ENCODE assay signal across 27 cellular contexts in the genomic region with DNA sequence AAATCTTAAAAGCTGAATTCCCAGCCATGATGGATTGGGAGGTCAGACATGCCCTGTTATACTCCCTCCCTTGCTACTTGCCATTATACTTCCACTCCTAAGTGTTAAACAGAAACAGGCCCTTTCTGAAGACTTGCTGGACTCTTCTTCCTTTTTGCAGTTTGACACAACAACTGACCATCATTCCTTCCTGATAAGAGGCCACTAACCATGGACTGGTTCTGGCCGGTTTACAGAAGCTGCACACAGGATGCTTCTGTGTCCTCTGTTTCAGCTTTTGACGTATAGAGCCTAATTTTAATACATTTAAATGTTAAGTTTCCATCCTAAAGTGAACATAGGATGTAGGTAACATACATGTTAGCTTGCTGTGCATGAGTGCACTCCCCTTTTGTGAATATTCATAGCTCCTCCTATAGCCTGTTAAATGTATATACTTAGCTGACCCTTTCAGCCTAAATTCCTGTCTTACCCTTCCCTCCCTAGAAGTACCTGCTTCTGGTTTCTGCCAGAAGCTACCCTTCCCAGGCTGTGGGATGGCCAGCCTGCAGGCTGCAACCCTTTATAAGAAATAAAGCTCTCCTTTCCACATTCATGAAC. TPM values are rescaled to one million over a fixed set of nuclear protein-coding genes. Genes with fewer than 3 reads are reported as not detected.
DNase-seq lines count a peak whose midpoint lies in the region; ATAC-seq and TF ChIP-seq lines count a peak whose summit lies in the region.
"Had no signal": no experiment of that assay in that cellular context is flagged by ENCODE, and none has a peak within 500 bp of the region (broad histone marks: within the 10 kb centered on the region; RNA-seq: fewer than 3 reads in every experiment).

No MANE protein-coding gene starts in this region.

- DNase-seq in AG04450 (ENCODE audit: low read depth, low spot score) (no peak), activated B cell treated with CpG ODN at 0.5 μM for 24 hours (no peak), neural progenitor cell (ENCODE audit: low spot score) (no peak), GOT3 (lab: John Stamatoyannopoulos, UW) (no peak), NK-92 (lab: John Stamatoyannopoulos, UW; ENCODE audit: unreplicated experiment) (no peak), DMS114 treated with DMSO at 0.1 percent for 48 hours (lab: John Stamatoyannopoulos, UW; ENCODE audit: unreplicated experiment) (no peak)
- no peak for DNase-seq in CD8-positive, alpha-beta T cell
- DNase-seq: activated CD4-positive, alpha-beta T cell treated with anti-CD3 and anti-CD28 coated beads, Interleukin-2, amount 50 U/mL, for 4 hours; activated gamma-delta T cell; adrenal gland; brain microvascular endothelial cell; DMS 273 treated with DMSO at 0.1 percent for 48 hours; HFFc6; hypothalamus; left ventricle myocardium inferior; NCI-H146; NCI-H2107; NCI-H446; SHP77; stimulated activated CD4-positive, alpha-beta T cell treated with anti-CD3 and anti-CD28 coated beads, Interleukin-2, amount 100 ng/mL, for 24 hours; substantia nigra had no signal

- H3K9me3 Mint-ChIP-seq in CD8-positive, alpha-beta T cell = peaks cover 3% of the 10 kb centered on the region
- peaks cover 2% of the 10 kb centered on the region for H3K9me3 Mint-ChIP-seq in activated B cell treated with CpG ODN at 0.5 μM for 24 hours
- no peaks in the 10 kb centered on the region for H3K9me3 Mint-ChIP-seq in neural progenitor cell
- H3K9me3 Mint-ChIP-seq: HFFc6, type B pancreatic cell, WTC11 had no signal

- H3K27ac ChIP-seq in AG04450 (ENCODE audit: low read depth, low read length) (peak overlapping the region; percentile 11), neural progenitor cell (no peak overlapping the region)
- no peak overlapping the region for H3K27ac ChIP-seq in CD8-positive, alpha-beta T cell (ENCODE audit: low read depth, low read length)
- H3K27ac ChIP-seq: adrenal gland, brain microvascular endothelial cell, C4-2B, gastroesophageal sphincter, HL-60, left ventricle myocardium inferior had no signal

- CTCF ChIA-PET in AG04450 (lab: Charles Lee) = interaction anchor here (0.6 to 2.0 kb wide), 4 partner anchors 8 to 13 kb away, joined by 3 to 15 read pairs (median 4); no protein-coding TSS in a partner anchor
- CTCF ChIA-PET in CD8-positive, alpha-beta T cell (lab: Charles Lee) = interaction anchor here (1.0 to 2.5 kb wide), 8 partner anchors 9 to 471 kb away, joined by 3 to 29 read pairs (median 6); partner anchors contain the start of gene FBXO48
- CTCF ChIA-PET in activated B cell treated with CpG ODN at 0.5 μM for 24 hours (lab: Charles Lee) = interaction anchor here (1.0 to 2.5 kb wide), 3 partner anchors 10 to 471 kb away, joined by 4 to 12 read pairs (median 7); partner anchors contain the start of genes APLF and FBXO48

- no peak overlapping the region for H3K9ac ChIP-seq in neural progenitor cell

- peak overlapping the region; percentile 54 for H2AFZ ChIP-seq in neural progenitor cell (replicated peaks)

- peaks cover 9% of the 10 kb centered on the region for H3F3A ChIP-seq in neural progenitor cell (ENCODE audit: low read depth)

- H3K36me3 ChIP-seq in CD8-positive, alpha-beta T cell (ENCODE audit: insufficient read depth, low read length) = no peaks in the 10 kb centered on the region
- no peaks in the 10 kb centered on the region for H3K36me3 ChIP-seq in neural progenitor cell
- H3K36me3 ChIP-seq: adrenal gland, brain microvascular endothelial cell, gastroesophageal sphincter, left ventricle myocardium inferior had no signal

- TF ChIP-seq CTCF in AG04450 (IDR thresholded peaks at IDR 0.05; ENCODE audit: low read depth, low read length) (no peak), activated B cell treated with CpG ODN at 0.5 μM for 24 hours (IDR thresholded peaks at IDR 0.05) (no peak), neural progenitor cell (IDR thresholded peaks at IDR 0.05) (no peak)
- TF ChIP-seq CTCF in CD8-positive, alpha-beta T cell (IDR thresholded peaks at IDR 0.05) = no peak

- H3K36me3 Mint-ChIP-seq in CD8-positive, alpha-beta T cell = no peaks in the 10 kb centered on the region
- H3K36me3 Mint-ChIP-seq in activated B cell treated with CpG ODN at 0.5 μM for 24 hours (ENCODE audit: low read depth) (no peaks in the 10 kb centered on the region), neural progenitor cell (no peaks in the 10 kb centered on the region)
- H3K36me3 Mint-ChIP-seq: type B pancreatic cell, WTC11 had no signal

- H3K4me1 Mint-ChIP-seq in CD8-positive, alpha-beta T cell (ENCODE audit: low read depth) = peaks cover 18% of the 10 kb centered on the region
- H3K4me1 Mint-ChIP-seq in activated B cell treated with CpG ODN at 0.5 μM for 24 hours = no peaks in the 10 kb centered on the region
- H3K4me1 Mint-ChIP-seq in neural progenitor cell = no peaks in the 10 kb centered on the region
- H3K4me1 Mint-ChIP-seq: WTC11 had no signal

- no peak for ATAC-seq in CD8-positive, alpha-beta T cell
- ATAC-seq in activated B cell treated with CpG ODN at 0.5 μM for 24 hours (ENCODE audit: low read depth) = no peak
- ATAC-seq: gastroesophageal sphincter, Panc1, WTC11 had no signal

- H3K4me3 ChIP-seq in AG04450 (ENCODE audit: low read depth, low read length) (no peak overlapping the region), neural progenitor cell (no peak overlapping the region)
- H3K4me3 ChIP-seq in CD8-positive, alpha-beta T cell (ENCODE audit: low read depth, low read length) = no peak overlapping the region
- H3K4me3 ChIP-seq: adrenal gland, gastroesophageal sphincter, left ventricle myocardium inferior had no signal

- no peaks in the 10 kb centered on the region for H3K27me3 Mint-ChIP-seq in CD8-positive, alpha-beta T cell (ENCODE audit: low read depth)
- H3K27me3 Mint-ChIP-seq in activated B cell treated with CpG ODN at 0.5 μM for 24 hours (no peaks in the 10 kb centered on the region), neural progenitor cell (ENCODE audit: insufficient read depth, low read depth) (peaks cover 3% of the 10 kb centered on the region)
- H3K27me3 Mint-ChIP-seq: type B pancreatic cell had no signal

- H3K27ac Mint-ChIP-seq in CD8-positive, alpha-beta T cell = peak overlapping the region; percentile 25
- H3K27ac Mint-ChIP-seq in activated B cell treated with CpG ODN at 0.5 μM for 24 hours (peak overlapping the region; percentile 46), neural progenitor cell (no peak overlapping the region)
- H3K27ac Mint-ChIP-seq: HFFc6, type B pancreatic cell, WTC11 had no signal

- H3K79me2 ChIP-seq in neural progenitor cell (ENCODE audit: low read depth) = no peaks in the 10 kb centered on the region

- H3K27me3 ChIP-seq in AG04450 (ENCODE audit: control insufficient read depth, insufficient read depth, low read length) (no peaks in the 10 kb centered on the region), neural progenitor cell (no peaks in the 10 kb centered on the region)
- no peaks in the 10 kb centered on the region for H3K27me3 ChIP-seq in CD8-positive, alpha-beta T cell (ENCODE audit: insufficient read depth, low read length)
- H3K27me3 ChIP-seq: adrenal gland, brain microvascular endothelial cell, gastroesophageal sphincter had no signal

- H3K9me3 ChIP-seq in AG04450 (ENCODE audit: control insufficient read depth, insufficient read depth, low read length) (no peaks in the 10 kb centered on the region), neural progenitor cell (ENCODE audit: low read depth) (no peaks in the 10 kb centered on the region)
- H3K9me3 ChIP-seq in CD8-positive, alpha-beta T cell (ENCODE audit: low read length) = no peaks in the 10 kb centered on the region
- H3K9me3 ChIP-seq: adrenal gland had no signal

- no peak overlapping the region for H3K4me2 ChIP-seq in neural progenitor cell

- H3K4me3 Mint-ChIP-seq in CD8-positive, alpha-beta T cell = no peak overlapping the region
- H3K4me3 Mint-ChIP-seq in activated B cell treated with CpG ODN at 0.5 μM for 24 hours = no peak overlapping the region
- H3K4me3 Mint-ChIP-seq in neural progenitor cell = no peak overlapping the region
- H3K4me3 Mint-ChIP-seq: HFFc6, type B pancreatic cell, WTC11 had no signal

- H4K20me1 ChIP-seq in neural progenitor cell (ENCODE audit: low read depth) = no peaks in the 10 kb centered on the region

- peaks cover 19% of the 10 kb centered on the region for H3K4me1 ChIP-seq in CD8-positive, alpha-beta T cell (ENCODE audit: insufficient read depth, low read length)
- no peaks in the 10 kb centered on the region for H3K4me1 ChIP-seq in neural progenitor cell
- H3K4me1 ChIP-seq: adrenal gland, gastroesophageal sphincter, left ventricle myocardium inferior had no signal

- POLR2A ChIA-PET in AG04450 (lab: Yijun Ruan, JAX) (no interaction called here), activated B cell treated with CpG ODN at 0.5 μM for 24 hours (lab: Charles Lee) (no interaction called here)
- POLR2A ChIA-PET in CD8-positive, alpha-beta T cell (lab: Charles Lee) = interaction anchor here (1.2 to 2.5 kb wide), 5 partner anchors 9 to 25 kb away, joined by 3 to 17 read pairs (median 6); partner anchors contain the start of genes APLF and FBXO48

- intact Hi-C loops in CD8-positive, alpha-beta T cell (cut with DNase I, micrococcal nuclease) = loop anchor here in 1 of 2 experiments (5.0 kb wide), 1 partner anchor 68 kb away; no protein-coding TSS in a partner anchor
- intact Hi-C loops in activated B cell treated with CpG ODN at 0.5 μM for 24 hours (cut with micrococcal nuclease) = no loop called here

RNA-seq across cellular contexts. Expression of gene FBXO48, which starts 13.2 kb away (rescaled TPM):
- 0.66 and 0.89 TPM in 2 replicates for polyA plus RNA-seq in AG04450 (2011; rRNA removed)
- 0.55 and 0.74 TPM in 2 replicates for polyA minus RNA-seq in AG04450 (2011; rRNA and poly(A)+ RNA removed)
- under 1 TPM; 0.22 to 0.30 TPM for total RNA-seq in CD8-positive, alpha-beta T cell
- total RNA-seq in activated B cell treated with CpG ODN at 0.5 μM for 24 hours = 1.8 and 2.6 TPM in 2 replicates
- 2.7 and 2.9 TPM in 2 replicates for total RNA-seq in neural progenitor cell (ENCODE audit: low replicate concordance)

RNA-seq across cellular contexts. Expression of gene APLF, which starts 13.5 kb away (rescaled TPM):
- polyA plus RNA-seq in AG04450 (2011; rRNA removed) = 2.5 and 3.6 TPM in 2 replicates
- 3.1 and 6.7 TPM in 2 replicates for polyA minus RNA-seq in AG04450 (2011; rRNA and poly(A)+ RNA removed)
- 1 to 10 TPM; 4.1 to 4.2 TPM for total RNA-seq in CD8-positive, alpha-beta T cell
- total RNA-seq in activated B cell treated with CpG ODN at 0.5 μM for 24 hours (6.4 and 6.8 TPM in 2 replicates), neural progenitor cell (ENCODE audit: low replicate concordance) (9.8 and 16.9 TPM in 2 replicates)
